23 cellular contexts compared by ENCODE assay signal in genomic region chr20:62943396-62943795, GRCh38. TPM values are rescaled to one million over a fixed set of nuclear protein-coding genes. Genes with fewer than 3 reads are reported as not detected.
A peak's percentile ranks its signal among the peaks of the same experiment; 100 is the strongest.
DNase-seq lines count a peak whose midpoint lies in the region; ATAC-seq, FAIRE-seq and TF ChIP-seq lines count a peak whose summit lies in the region.
"Had no signal": no experiment of that assay in that cellular context is flagged by ENCODE, and none has a peak within 500 bp of the region (broad histone marks: within the 10 kb centered on the region; RNA-seq: fewer than 3 reads in every experiment).

No MANE protein-coding gene starts in this region.

- H3K36me3 ChIP-seq in kidney (ENCODE audit: control insufficient read depth in 1 of 2, insufficient read depth in 2 of 2, low read length in 2 of 2) (peaks cover 30 to 40% of the 10 kb centered on the region in 2 donors), sigmoid colon (peaks cover 35 to 70% (median 46%) of the 10 kb centered on the region in 4 donors), uterus (no peaks in the 10 kb centered on the region)

- WGBS in sigmoid colon, 2 donors, result 95 to 97% methylated on average over 14 of the region's 14 CpGs

- no peak overlapping the region for H3K27ac Mint-ChIP-seq in activated naive CD8-positive, alpha-beta T cell treated with anti-CD3 and anti-CD28 coated beads, Interleukin-2, amount 10 ng/mL, durations not matched to agents 7 days and 5 days
- no peak overlapping the region for H3K27ac Mint-ChIP-seq in activated naive CD8-positive, alpha-beta T cell treated with anti-CD3 and anti-CD28 coated beads, Interleukin-2, amount 50 U/mL, for 24 hours

- intact Hi-C loops in kidney (cut with DNase I), result no loop called here
- intact Hi-C loops in sigmoid colon (cut with DNase I), result no loop called here
- intact Hi-C loops in uterus (cut with DNase I; ENCODE audit: low total_unique reads), result no loop called here

- peaks cover 19% of the 10 kb centered on the region for H3K4me1 Mint-ChIP-seq in activated naive CD8-positive, alpha-beta T cell treated with anti-CD3 and anti-CD28 coated beads, Interleukin-2, amount 10 ng/mL, durations not matched to agents 7 days and 5 days
- peaks cover 28% of the 10 kb centered on the region for H3K4me1 Mint-ChIP-seq in activated naive CD8-positive, alpha-beta T cell treated with anti-CD3 and anti-CD28 coated beads, Interleukin-2, amount 50 U/mL, for 24 hours

- no peak overlapping the region for H3K9ac ChIP-seq in kidney (ENCODE audit: low read length in 2 of 2)

- FAIRE-seq in HTR-8/SVneo (lab: Jason Lieb, UNC) (peak; percentile 69), kidney (lab: Jason Lieb, UNC) (no peak)
- FAIRE-seq: H1 had no signal

- H3K4me3 ChIP-seq in kidney (ENCODE audit: low read length in 2 of 2) (no peak overlapping the region), sigmoid colon (no peak overlapping the region), uterus (no peak overlapping the region)

- peaks cover 0 to 8% of the 10 kb centered on the region in 2 donors for H3K4me1 ChIP-seq in kidney (ENCODE audit: control insufficient read depth in 1 of 2, insufficient read depth in 1 of 2, low read depth in 1 of 2, low read length in 2 of 2)
- H3K4me1 ChIP-seq in sigmoid colon, result peaks cover 0 to 54% (median 36%) of the 10 kb centered on the region in 4 donors
- no peaks in the 10 kb centered on the region for H3K4me1 ChIP-seq in uterus

- no peaks in the 10 kb centered on the region for H3K27me3 Mint-ChIP-seq in activated naive CD8-positive, alpha-beta T cell treated with anti-CD3 and anti-CD28 coated beads, Interleukin-2, amount 10 ng/mL, durations not matched to agents 7 days and 5 days
- H3K27me3 Mint-ChIP-seq in activated naive CD8-positive, alpha-beta T cell treated with anti-CD3 and anti-CD28 coated beads, Interleukin-2, amount 50 U/mL, for 24 hours, result no peaks in the 10 kb centered on the region

- no peak for ATAC-seq in activated naive CD8-positive, alpha-beta T cell treated with anti-CD3 and anti-CD28 coated beads, Interleukin-2, amount 10 ng/mL, durations not matched to agents 7 days and 5 days (ENCODE audit: low read depth)
- ATAC-seq in activated naive CD8-positive, alpha-beta T cell treated with anti-CD3 and anti-CD28 coated beads, Interleukin-2, amount 50 U/mL, for 24 hours, result no peak
- no peak for ATAC-seq in GM21723 (IDR thresholded peaks at IDR 0.05; ENCODE audit: unreplicated experiment)
- ATAC-seq: PC-3 had no signal

- H3K36me3 Mint-ChIP-seq in activated naive CD8-positive, alpha-beta T cell treated with anti-CD3 and anti-CD28 coated beads, Interleukin-2, amount 10 ng/mL, durations not matched to agents 7 days and 5 days, result peaks cover 31% of the 10 kb centered on the region
- H3K36me3 Mint-ChIP-seq in activated naive CD8-positive, alpha-beta T cell treated with anti-CD3 and anti-CD28 coated beads, Interleukin-2, amount 50 U/mL, for 24 hours (ENCODE audit: low read depth), result peaks cover 48% of the 10 kb centered on the region

- H3K27me3 ChIP-seq in sigmoid colon (no peaks in the 10 kb centered on the region), uterus (no peaks in the 10 kb centered on the region)

- TF ChIP-seq POLR2A in sigmoid colon (IDR thresholded peaks at IDR 0.05) (no peak), uterus (IDR thresholded peaks at IDR 0.05) (no peak)

- no peaks in the 10 kb centered on the region for H3K9me3 Mint-ChIP-seq in activated naive CD8-positive, alpha-beta T cell treated with anti-CD3 and anti-CD28 coated beads, Interleukin-2, amount 10 ng/mL, durations not matched to agents 7 days and 5 days
- no peaks in the 10 kb centered on the region for H3K9me3 Mint-ChIP-seq in activated naive CD8-positive, alpha-beta T cell treated with anti-CD3 and anti-CD28 coated beads, Interleukin-2, amount 50 U/mL, for 24 hours

- TF ChIP-seq EP300 in sigmoid colon (IDR thresholded peaks at IDR 0.05), result no peak

- TF ChIP-seq CTCF in kidney (IDR thresholded peaks at IDR 0.05; ENCODE audit: borderline replicate concordance, extremely low read depth, insufficient read depth) (no peak), sigmoid colon (IDR thresholded peaks at IDR 0.05) (no peak), uterus (IDR thresholded peaks at IDR 0.05) (no peak)

- H3K4me3 Mint-ChIP-seq in activated naive CD8-positive, alpha-beta T cell treated with anti-CD3 and anti-CD28 coated beads, Interleukin-2, amount 10 ng/mL, durations not matched to agents 7 days and 5 days, result no peak overlapping the region
- H3K4me3 Mint-ChIP-seq in activated naive CD8-positive, alpha-beta T cell treated with anti-CD3 and anti-CD28 coated beads, Interleukin-2, amount 50 U/mL, for 24 hours, result no peak overlapping the region

- H3K27ac ChIP-seq in kidney (ENCODE audit: low read depth in 2 of 2, low read length in 2 of 2) (no peak overlapping the region), sigmoid colon (peak overlapping the region in 1 of 4 donors; percentile 63), uterus (no peak overlapping the region)

- DNase-seq in activated naive CD8-positive, alpha-beta T cell treated with anti-CD3 and anti-CD28 coated beads, Interleukin-2, amount 10 ng/mL, durations not matched to agents 7 days and 5 days, result peak; percentile 17
- no peak for DNase-seq in activated naive CD8-positive, alpha-beta T cell treated with anti-CD3 and anti-CD28 coated beads, Interleukin-2, amount 50 U/mL, for 24 hours
- DNase-seq in HTR-8/SVneo (ENCODE audit: insufficient read length, low spot score) (no peak), kidney (peak; percentile 71), sigmoid colon (peak; percentile 49), HUDEP-2 (lab: John Stamatoyannopoulos, UW; ENCODE audit: unreplicated experiment in 76 of 76) (no peak), uterus (no peak)
- DNase-seq: 8988T; Calu3; DMS153; HCEC 1CT; NCI-H1048; NCI-H1417; NCI-H1694; NCI-H2029 treated with DMSO at 0.1 percent for 48 hours; NCI-H446 treated with DMSO at 0.1 percent for 48 hours; NCI-H526; NCI-H82; NK-92 treated with Interleukin-12 subunit alpha and Interleukin-12 subunit beta, amount 100 ng/mL, for 24 hours; PC-3; SHP77 had no signal

- H3K9me3 ChIP-seq in kidney (ENCODE audit: control insufficient read depth in 1 of 2, low read length in 2 of 2), result no peaks in the 10 kb centered on the region
- H3K9me3 ChIP-seq in sigmoid colon, result no peaks in the 10 kb centered on the region
- H3K9me3 ChIP-seq in uterus, result no peaks in the 10 kb centered on the region

- POLR2A ChIA-PET in activated naive CD8-positive, alpha-beta T cell treated with anti-CD3 and anti-CD28 coated beads, Interleukin-2, amount 10 ng/mL, durations not matched to agents 7 days and 5 days (lab: Charles Lee), result no interaction called here

RNA-seq across cellular contexts. Expression of gene GID8, which starts 5.4 kb away (rescaled TPM):
- total RNA-seq in activated naive CD8-positive, alpha-beta T cell treated with anti-CD3 and anti-CD28 coated beads, Interleukin-2, amount 10 ng/mL, durations not matched to agents 7 days and 5 days, result 10 to 100 TPM; 42.1 to 43.0 TPM
- 37.3 TPM for total RNA-seq in kidney
- 16.4 TPM for polyA plus RNA-seq in kidney (ENCODE audit: insufficient read depth, low read depth, low replicate concordance)
- 10 to 100 TPM; 25.9 to 36.5 (median 34.5) TPM for total RNA-seq in sigmoid colon
- polyA plus RNA-seq in sigmoid colon, result 10 to 100 TPM; 17.4 to 20.6 (median 18.3) TPM
- 10 to 100 TPM; 16.4 to 48.6 (median 40.0) TPM for total RNA-seq in uterus

RNA-seq across cellular contexts. Expression of gene SLC17A9, which starts 9.1 kb away (rescaled TPM):
- 10 to 100 TPM; 40.9 to 43.5 TPM for total RNA-seq in activated naive CD8-positive, alpha-beta T cell treated with anti-CD3 and anti-CD28 coated beads, Interleukin-2, amount 10 ng/mL, durations not matched to agents 7 days and 5 days
- total RNA-seq in kidney, result 9.5 TPM
- 2.0 TPM for polyA plus RNA-seq in kidney (ENCODE audit: insufficient read depth, low read depth, low replicate concordance)
- total RNA-seq in sigmoid colon, result 1 to 10 TPM; 2.5 to 7.2 (median 3.3) TPM
- 10 to 100 TPM in 1 of 3 donors, 1 to 10 TPM in 1, under 1 TPM in 1; 0.60 to 15.4 (median 2.3) TPM for polyA plus RNA-seq in sigmoid colon
- 1 to 10 TPM in 2 of 4 donors, under 1 TPM in 1, not detected in 1; 0.26 to 5.4 (median 1.6) TPM for total RNA-seq in uterus
- total RNA-seq: PC-3 had no signal

RNA-seq across cellular contexts. Expression of gene DIDO1, which starts 17.1 kb away (rescaled TPM):
- 100 to 1,000 TPM; 100 to 104 TPM for total RNA-seq in activated naive CD8-positive, alpha-beta T cell treated with anti-CD3 and anti-CD28 coated beads, Interleukin-2, amount 10 ng/mL, durations not matched to agents 7 days and 5 days
- total RNA-seq in kidney, result 67.9 TPM
- polyA plus RNA-seq in kidney (ENCODE audit: insufficient read depth, low read depth, low replicate concordance), result 23.0 TPM
- total RNA-seq in sigmoid colon, result 10 to 100 TPM; 48.7 to 70.6 (median 56.5) TPM
- polyA plus RNA-seq in sigmoid colon, result 10 to 100 TPM; 10.4 to 31.1 (median 13.8) TPM
- 10 to 100 TPM; 20.9 to 92.8 (median 78.8) TPM for total RNA-seq in uterus

Comparison
In these comparisons a context has a peak if more than half of its experiments do, and no peak if none do; other contexts are left out.
1. DNase-seq: peak in activated naive CD8-positive, alpha-beta T cell treated with anti-CD3 and anti-CD28 coated beads, Interleukin-2, amount 10 ng/mL, durations not matched to agents 7 days and 5 days (single experiment), kidney (single experiment) and sigmoid colon (single experiment); none in activated naive CD8-positive, alpha-beta T cell treated with anti-CD3 and anti-CD28 coated beads, Interleukin-2, amount 50 U/mL, for 24 hours (single experiment), HTR-8/SVneo (single experiment), HUDEP-2 (0 of 76) and uterus (0 of 2).